ENCODE assay signal across 8 cellular contexts in the genomic region with DNA sequence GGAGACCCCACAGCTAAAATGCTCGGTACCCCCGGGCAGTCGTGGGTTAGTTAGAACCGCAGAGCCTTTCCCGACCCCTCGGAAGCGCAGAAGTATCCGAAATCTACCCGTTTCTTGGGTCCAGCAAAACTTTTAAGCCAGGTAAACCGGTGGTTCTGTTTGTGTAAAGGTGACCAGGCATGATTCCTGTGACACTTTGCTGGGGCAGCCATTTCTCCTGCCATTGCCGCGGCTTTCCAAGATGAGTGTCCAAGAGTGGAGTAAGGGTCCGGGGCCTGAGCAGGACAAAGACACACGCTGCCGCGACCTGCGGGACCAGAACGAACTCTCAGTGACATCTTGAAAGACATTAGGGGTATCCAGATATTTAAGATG. TPM values are rescaled to one million over a fixed set of nuclear protein-coding genes. Genes with fewer than 3 reads are reported as not detected.
DNase-seq lines count a peak whose midpoint lies in the region; ATAC-seq and TF ChIP-seq lines count a peak whose summit lies in the region.

No MANE protein-coding gene starts in this region.

- in situ Hi-C loops in mammary epithelial cell (cut with MboI; ENCODE audit: low sequenced_read_pairs in 2 of 2) = loop anchor here in 1 of 2 donors (10.0 kb wide), 1 partner anchor 79 kb away; the partner anchor contains the start of gene OCLN

- no peak overlapping the region for H4K91ac ChIP-seq in mesenchymal stem cell (ENCODE audit: low read length)

- no peak for ATAC-seq in GM21576 (IDR thresholded peaks at IDR 0.05; ENCODE audit: unreplicated experiment)
- no peak for ATAC-seq in HG03521 (IDR thresholded peaks at IDR 0.05; ENCODE audit: unreplicated experiment)

- DNase-seq in AG04450 (ENCODE audit: low read depth, low spot score) (no peak), HEK293T (ENCODE audit: extremely low spot score) (peak; percentile 27), mammary epithelial cell (peak; percentile 24), mesenchymal stem cell (no peak), foreskin melanocyte (no peak), substantia nigra (lab: John Stamatoyannopoulos, UW) (no peak)

- intact Hi-C loops in mammary epithelial cell (cut with micrococcal nuclease) = loop anchor here (1.0 to 2.0 kb wide), 2 partner anchors 77 to 323 kb away; partner anchors contain the start of gene OCLN

- H3K9me3 ChIP-seq in AG04450 (ENCODE audit: control insufficient read depth, insufficient read depth, low read length) = no peaks in the 10 kb centered on the region
- H3K9me3 ChIP-seq in mammary epithelial cell (replicated peaks; ENCODE audit: insufficient read depth, low read length) = no peaks in the 10 kb centered on the region
- no peaks in the 10 kb centered on the region for H3K9me3 ChIP-seq in mesenchymal stem cell (ENCODE audit: control insufficient read depth, low read length)

- H3K23ac ChIP-seq in mesenchymal stem cell (ENCODE audit: low read length in 2 of 2) = no peak overlapping the region

- H3K4me3 ChIP-seq in AG04450 (ENCODE audit: low read depth, low read length) (peak overlapping the region; percentile 55), mammary epithelial cell (replicated peaks in 1 of 3; ENCODE audit: insufficient read depth in 1 of 3, low read depth in 2 of 3, low read length in 3 of 3) (peak overlapping the region; percentile 68 to 86 (median 77)), mesenchymal stem cell (ENCODE audit: insufficient read depth in 1 of 2, low read depth in 1 of 2, low read length in 2 of 2) (peak overlapping the region in 1 of 2 experiments; percentile 40)

- H3K27me3 ChIP-seq in AG04450 (ENCODE audit: control insufficient read depth, insufficient read depth, low read length) (no peaks in the 10 kb centered on the region), mammary epithelial cell (ENCODE audit: insufficient read depth, low read length) (no peaks in the 10 kb centered on the region), mesenchymal stem cell (ENCODE audit: control insufficient read depth in 1 of 2, insufficient read depth in 1 of 2, low read length in 2 of 2) (no peaks in the 10 kb centered on the region)

- H3K79me2 ChIP-seq in mammary epithelial cell (ENCODE audit: insufficient read depth, low read length) = peaks cover 50% of the 10 kb centered on the region

- H3K36me3 ChIP-seq in mammary epithelial cell (ENCODE audit: insufficient read depth, low read length) = peaks cover 15% of the 10 kb centered on the region
- peaks cover 24 to 51% of the 10 kb centered on the region in 2 experiments for H3K36me3 ChIP-seq in mesenchymal stem cell (ENCODE audit: control insufficient read depth in 1 of 2, insufficient read depth in 2 of 2, low read depth in 1 of 2, low read length in 2 of 2)

- H3K14ac ChIP-seq in mesenchymal stem cell (ENCODE audit: low read length in 2 of 2) = no peak overlapping the region

- peaks cover 2% of the 10 kb centered on the region for H3K79me1 ChIP-seq in mesenchymal stem cell (replicated peaks; ENCODE audit: low read length, poor library complexity, severe bottlenecking)

- H3K18ac ChIP-seq in mesenchymal stem cell (ENCODE audit: low read depth in 1 of 2, low read length in 2 of 2) = no peak overlapping the region

- dilution Hi-C loops in mammary epithelial cell (cut with HindIII; ENCODE audit: low sequenced_read_pairs) = no loop called here

- peak overlapping the region in 1 of 2 experiments; percentile 71 for H2BK12ac ChIP-seq in mesenchymal stem cell (ENCODE audit: low read length in 2 of 2)

- H2BK120ac ChIP-seq in mesenchymal stem cell (ENCODE audit: low read depth, low read length) = no peak overlapping the region

- H3K9ac ChIP-seq in mammary epithelial cell (ENCODE audit: insufficient read depth, low read length) = peak overlapping the region; percentile 100
- no peak overlapping the region for H3K9ac ChIP-seq in mesenchymal stem cell (ENCODE audit: low read length)

- no peak overlapping the region for H2BK5ac ChIP-seq in mesenchymal stem cell (ENCODE audit: low read depth, low read length, poor library complexity, severe bottlenecking)

- H3K27ac ChIP-seq in AG04450 (ENCODE audit: low read depth, low read length) (no peak overlapping the region), mammary epithelial cell (ENCODE audit: insufficient read depth, low read depth, low read length) (peak overlapping the region; percentile 95), mesenchymal stem cell (ENCODE audit: low read length, poor library complexity, severe bottlenecking) (no peak overlapping the region), substantia nigra (ENCODE audit: low read depth, low read length, poor library complexity, severe bottlenecking) (no peak overlapping the region)

- H4K8ac ChIP-seq in mesenchymal stem cell (ENCODE audit: low read length) = peak overlapping the region; percentile 87

- H4K20me1 ChIP-seq in mammary epithelial cell (ENCODE audit: insufficient read depth, low read length) = no peaks in the 10 kb centered on the region

- H2AK5ac ChIP-seq in mesenchymal stem cell (ENCODE audit: low read length, severe bottlenecking) = no peak overlapping the region

- H3K4me2 ChIP-seq in mammary epithelial cell (ENCODE audit: insufficient read depth, low read depth, low read length) (peak overlapping the region; percentile 97), mesenchymal stem cell (ENCODE audit: low read length, poor library complexity, severe bottlenecking) (peak overlapping the region; percentile 42)

- TSS peak; percentile 30 for BruUV-seq in mammary epithelial cell (replicated peaks; lab: Mats Ljungman, UMichigan)

- H2AFZ ChIP-seq in mammary epithelial cell (ENCODE audit: low read depth, low read length) (peak overlapping the region; percentile 90), mesenchymal stem cell (ENCODE audit: low read depth, low read length) (no peak overlapping the region)

- H3K4ac ChIP-seq in mesenchymal stem cell (ENCODE audit: low read depth in 1 of 2, low read length in 2 of 2) = no peak overlapping the region

- no peak overlapping the region for H2BK15ac ChIP-seq in mesenchymal stem cell (ENCODE audit: low read depth, poor library complexity, severe bottlenecking)

- CTCF ChIA-PET in AG04450 (lab: Charles Lee) (no interaction called here), HEK293T (lab: Yijun Ruan, JAX) (no interaction called here), mammary epithelial cell (lab: Charles Lee; ENCODE audit: low non-redundant PET) (no interaction called here)

- POLR2A ChIA-PET in AG04450 (lab: Yijun Ruan, JAX) (no interaction called here), HEK293T (lab: Yijun Ruan, JAX) (no interaction called here)

- peaks cover 12% of the 10 kb centered on the region for H3K4me1 ChIP-seq in mammary epithelial cell (ENCODE audit: insufficient read depth, low read length)
- H3K4me1 ChIP-seq in mesenchymal stem cell (ENCODE audit: control insufficient read depth, insufficient read depth, low read depth, low read length) = no peaks in the 10 kb centered on the region

- WGBS in mammary epithelial cell (ENCODE audit: low coverage, missing lambda C conversion rate) = 0% methylated on average over 5 of the region's 18 CpGs
- 43% methylated on average over 13 of the region's 18 CpGs for WGBS in mesenchymal stem cell

- no peak for TF ChIP-seq CTCF in AG04450 (IDR thresholded peaks at IDR 0.05; ENCODE audit: low read depth, low read length)
- no peak for TF ChIP-seq CTCF in mammary epithelial cell (conservative IDR thresholded peaks at IDR 0.05 in 1 of 2, IDR thresholded peaks at IDR 0.05 in 1 of 2; ENCODE audit: extremely low read depth in 1 of 2, insufficient read depth in 1 of 2, low read depth in 1 of 2, low read length in 2 of 2)

TF ChIP-seq in HEK293T, 16 proteins besides CTCF, POLR2A, EP300 and RAD21:
- no peak for TF ChIP-seq FOXK2 (IDR thresholded peaks at IDR 0.05)
- no peak for TF ChIP-seq BHLHE40 (IDR thresholded peaks at IDR 0.05; ENCODE audit: borderline replicate concordance)
- TF ChIP-seq SP1 (IDR thresholded peaks at IDR 0.05) = no peak
- TF ChIP-seq LEF1 (IDR thresholded peaks at IDR 0.05; ENCODE audit: borderline replicate concordance) = no peak
- no peak for TF ChIP-seq TARDBP (IDR thresholded peaks at IDR 0.05)
- TF ChIP-seq FOXM1 (IDR thresholded peaks at IDR 0.05; ENCODE audit: borderline replicate concordance) = no peak
- TF ChIP-seq ZNF384 (IDR thresholded peaks at IDR 0.05) = no peak

RNA-seq across cellular contexts. Expression of gene MARVELD2, which starts 0.7 kb away (rescaled TPM):
- polyA plus RNA-seq in AG04450 (2011; rRNA removed) = 0.96 and 1.0 TPM in 2 replicates
- polyA minus RNA-seq in AG04450 (2011; rRNA and poly(A)+ RNA removed) = 1.7 and 2.2 TPM in 2 replicates
- 10 to 100 TPM; 35.3 to 52.0 TPM for total RNA-seq in mammary epithelial cell
- 26.6 TPM for polyA plus RNA-seq in mammary epithelial cell
- polyA minus RNA-seq in mammary epithelial cell = 41.7 TPM
- 1.6 TPM for polyA plus RNA-seq in mesenchymal stem cell (2013, experiment 1 of 2)
- polyA plus RNA-seq in mesenchymal stem cell (2013, experiment 2 of 2) = 1.5 TPM

RNA-seq across cellular contexts. Expression of gene RAD17, which starts 46.0 kb away (rescaled TPM):
- polyA plus RNA-seq in AG04450 (2011; rRNA removed) (19.4 and 20.5 TPM in 2 replicates), mammary epithelial cell (8.7 TPM)
- polyA minus RNA-seq in AG04450 (2011; rRNA and poly(A)+ RNA removed) = 19.0 and 19.5 TPM in 2 replicates
- total RNA-seq in mammary epithelial cell = 10 to 100 TPM; 21.5 to 23.3 TPM
- polyA minus RNA-seq in mammary epithelial cell = 12.4 TPM
- 18.3 TPM for polyA plus RNA-seq in mesenchymal stem cell (2013, experiment 1 of 2)
- polyA plus RNA-seq in mesenchymal stem cell (2013, experiment 2 of 2) = 17.4 TPM

RNA-seq across cellular contexts. Expression of gene AK6, which starts 46.3 kb away (rescaled TPM):
- polyA plus RNA-seq in AG04450 (2011; rRNA removed) (57.4 and 92.4 TPM in 2 replicates), mammary epithelial cell (17.5 TPM)
- polyA minus RNA-seq in AG04450 (2011; rRNA and poly(A)+ RNA removed) = 12.0 and 18.5 TPM in 2 replicates
- total RNA-seq in mammary epithelial cell = 10 to 100 TPM; 14.0 to 38.5 TPM
- 5.8 TPM for polyA minus RNA-seq in mammary epithelial cell
- polyA plus RNA-seq in mesenchymal stem cell (2013, experiment 1 of 2) = 50.7 TPM
- 58.1 TPM for polyA plus RNA-seq in mesenchymal stem cell (2013, experiment 2 of 2)

RNA-seq across cellular contexts. Expression of gene TAF9, which starts 46.3 kb away (rescaled TPM):
- polyA plus RNA-seq in AG04450 (2011; rRNA removed) (171 and 207 TPM in 2 replicates), mammary epithelial cell (121 TPM)
- 50.9 and 59.9 TPM in 2 replicates for polyA minus RNA-seq in AG04450 (2011; rRNA and poly(A)+ RNA removed)
- 100 to 1,000 TPM in 1 of 2 donors, 10 to 100 TPM in 1; 84.0 to 105 TPM for total RNA-seq in mammary epithelial cell
- polyA minus RNA-seq in mammary epithelial cell = 68.3 TPM
- 95.3 TPM for polyA plus RNA-seq in mesenchymal stem cell (2013, experiment 1 of 2)
- 102 TPM for polyA plus RNA-seq in mesenchymal stem cell (2013, experiment 2 of 2)

Comparison
In these comparisons a context has a peak if more than half of its experiments do, and no peak if none do; other contexts are left out.
1. DNase-seq: peak in HEK293T (single experiment) and mammary epithelial cell (single experiment); none in AG04450 (single experiment), mesenchymal stem cell (single experiment), foreskin melanocyte (single experiment) and substantia nigra (0 of 49).
2. RNA of gene MARVELD2, which starts 0.7 kb away (polyA plus RNA-seq): 26.6 TPM in mammary epithelial cell (single experiment); 0.96 to 1.0 TPM in AG04450; every median in the first group is over 10 times any median in the second.